In genomic region chr16:14586637-14587036, GRCh38 we compare ENCODE assay signal across 18 cellular contexts. TPM values are rescaled to one million over a fixed set of nuclear protein-coding genes. Genes with fewer than 3 reads are reported as not detected.
DNase-seq lines count a peak whose midpoint lies in the region; ATAC-seq and TF ChIP-seq lines count a peak whose summit lies in the region.
"Had no signal": no experiment of that assay in that cellular context is flagged by ENCODE, and none has a peak within 500 bp of the region (broad histone marks: within the 10 kb centered on the region; RNA-seq: fewer than 3 reads in every experiment).

No MANE protein-coding gene starts in this region.

- H3K36me3 ChIP-seq in SK-N-SH (replicated peaks in 1 of 2; ENCODE audit: control insufficient read depth in 1 of 2, insufficient read depth in 2 of 2, low read length in 1 of 2) (peaks cover 62 to 63% of the 10 kb centered on the region in 2 experiments), HEK293 (ENCODE audit: control insufficient read depth in 2 of 2, insufficient read depth in 1 of 2, low read length in 2 of 2) (peaks cover 41 to 85% of the 10 kb centered on the region in 2 experiments), left lung (peaks cover 0 to 83% of the 10 kb centered on the region in 2 donors), tibial artery (peaks cover 61 to 83% (median 63%) of the 10 kb centered on the region in 3 donors)

- H3K4me1 ChIP-seq in SK-N-SH (ENCODE audit: control insufficient read depth in 1 of 2, insufficient read depth in 2 of 2, low read depth in 1 of 2, low read length in 1 of 2) (no peaks in the 10 kb centered on the region), HEK293 (ENCODE audit: control insufficient read depth, insufficient read depth, low read length) (no peaks in the 10 kb centered on the region), left lung (peaks cover 0 to 10% of the 10 kb centered on the region in 2 donors), tibial artery (no peaks in the 10 kb centered on the region)
- H3K4me1 ChIP-seq: BLaER1 had no signal

- DNase-seq in SK-N-SH: no peak
- no peak for DNase-seq in left lung
- DNase-seq in tibial artery: no peak
- no peak for DNase-seq in nucleus accumbens (lab: John Stamatoyannopoulos, UW)
- DNase-seq: CD4-positive, alpha-beta memory T cell; DMS153; H7; NCI-H1105; NCI-H1694 treated with DMSO at 0.1 percent for 48 hours; NCI-H2171; NCI-H446; NK-92 treated with Interleukin-12 subunit alpha and Interleukin-12 subunit beta, amount 100 ng/mL, for 24 hours had no signal

- no peaks in the 10 kb centered on the region for H3K9me2 ChIP-seq in SK-N-SH

- H3K9me3 ChIP-seq in SK-N-SH (no peaks in the 10 kb centered on the region), HEK293 (ENCODE audit: control insufficient read depth, insufficient read depth, low read depth, low read length) (no peaks in the 10 kb centered on the region), left lung (no peaks in the 10 kb centered on the region), tibial artery (no peaks in the 10 kb centered on the region)
- H3K9me3 ChIP-seq: BLaER1 had no signal

- no peak overlapping the region for H2AFZ ChIP-seq in SK-N-SH (ENCODE audit: low read depth)

- TF ChIP-seq CTCF in SK-N-SH (IDR thresholded peaks at IDR 0.05): no peak
- TF ChIP-seq CTCF in HEK293 (tag by site-specific recombination; IDR thresholded peaks at IDR 0.05): no peak
- no peak for TF ChIP-seq CTCF in VCaP (conservative IDR thresholded peaks at IDR 0.05)
- TF ChIP-seq CTCF in left lung (IDR thresholded peaks at IDR 0.05): no peak
- no peak for TF ChIP-seq CTCF in tibial artery (IDR thresholded peaks at IDR 0.05)

- CTCF ChIA-PET in SK-N-SH (lab: Yijun Ruan, JAX): interaction anchor here (1.1 kb wide), 1 partner anchor 10 kb away, joined by 3 read pairs; no protein-coding TSS in a partner anchor
- CTCF ChIA-PET in HEK293 (lab: Yijun Ruan, JAX): interaction anchor here (0.7 to 1.2 kb wide), 2 partner anchors 9 to 13 kb away, joined by 3 to 5 read pairs; no protein-coding TSS in a partner anchor

- H3K27me3 ChIP-seq in SK-N-SH (ENCODE audit: insufficient read depth): no peaks in the 10 kb centered on the region
- no peaks in the 10 kb centered on the region for H3K27me3 ChIP-seq in left lung
- H3K27me3 ChIP-seq in tibial artery: no peaks in the 10 kb centered on the region
- H3K27me3 ChIP-seq: BLaER1 had no signal

- TF ChIP-seq EP300 in SK-N-SH (IDR thresholded peaks at IDR 0.05; ENCODE audit: borderline replicate concordance in 1 of 2, low read depth in 1 of 2, low read length in 1 of 2): no peak

- TF ChIP-seq RAD21 in SK-N-SH (IDR thresholded peaks at IDR 0.05; ENCODE audit: low read length): no peak

- 95% methylated on average over 1 of the region's 1 CpG for WGBS in SK-N-SH (ENCODE audit: low lambda C conversion rate)

- H3K27ac ChIP-seq in SK-N-SH (ENCODE audit: low read depth in 2 of 2, low read length in 1 of 2): no peak overlapping the region
- H3K27ac ChIP-seq in HEK293 (ENCODE audit: extremely low read depth, low read depth, low read length): no peak overlapping the region
- H3K27ac ChIP-seq in VCaP: peak overlapping the region; percentile 55
- H3K27ac ChIP-seq in left lung: no peak overlapping the region
- H3K27ac ChIP-seq in tibial artery: no peak overlapping the region
- H3K27ac ChIP-seq: BLaER1 had no signal

- intact Hi-C loops in left lung (cut with DNase I) (no loop called here), tibial artery (cut with DNase I; ENCODE audit: low total_unique reads) (no loop called here)

- H3K79me2 ChIP-seq in SK-N-SH (ENCODE audit: insufficient read depth): no peaks in the 10 kb centered on the region

- no peaks in the 10 kb centered on the region for H4K20me1 ChIP-seq in SK-N-SH (ENCODE audit: insufficient read depth)
- H4K20me1 ChIP-seq: BLaER1 had no signal

- ATAC-seq in SK-N-SH treated with all-trans-retinoic acid at 6 μM for 48 hours (no peak), left lung (peak; percentile 51), GM21515 (IDR thresholded peaks at IDR 0.05; ENCODE audit: unreplicated experiment) (no peak)
- ATAC-seq: Right ventricle myocardium inferior had no signal

- no peak overlapping the region for H3K9ac ChIP-seq in SK-N-SH
- H3K9ac ChIP-seq: BLaER1 had no signal

- POLR2A ChIA-PET in SK-N-SH (lab: Yijun Ruan, JAX): no interaction called here
- POLR2A ChIA-PET in HEK293 (lab: Yijun Ruan, JAX): interaction anchor here (0.5 kb wide), 1 partner anchor 431 kb away, joined by 3 read pairs; no protein-coding TSS in a partner anchor

- no peaks in the 10 kb centered on the region for H3F3A ChIP-seq in SK-N-SH (replicated peaks; ENCODE audit: insufficient read depth)

- no peak overlapping the region for H3K4me2 ChIP-seq in SK-N-SH
- H3K4me2 ChIP-seq: BLaER1 had no signal

- H3K4me3 ChIP-seq in SK-N-SH (ENCODE audit: low read depth in 2 of 2, low read length in 1 of 2) (no peak overlapping the region), HEK293 (ENCODE audit: low read depth, low read length) (no peak overlapping the region), left lung (no peak overlapping the region), tibial artery (no peak overlapping the region)
- H3K4me3 ChIP-seq: BLaER1 had no signal

TF ChIP-seq in SK-N-SH treated with all-trans-retinoic acid at 6 μM for 48 hours, 23 proteins besides CTCF, POLR2A, EP300 and RAD21:
- TF ChIP-seq PPARA (CRISPR knock-in tag; IDR thresholded peaks at IDR 0.05; ENCODE audit: borderline replicate concordance): no peak
- TF ChIP-seq ZNF70 (CRISPR knock-in tag; IDR thresholded peaks at IDR 0.05): peak; percentile 70
- no peak for TF ChIP-seq ARNTL (CRISPR knock-in tag; IDR thresholded peaks at IDR 0.05; ENCODE audit: borderline replicate concordance, low read depth)
- TF ChIP-seq RARB (CRISPR knock-in tag; IDR thresholded peaks at IDR 0.05): no peak
- no peak for TF ChIP-seq CSDC2 (CRISPR knock-in tag; IDR thresholded peaks at IDR 0.05)
TF ChIP-seq in SK-N-SH treated with all-trans-retinoic acid at 6 μM for 48 hours: peak in this region for 1.

TF ChIP-seq in SK-N-SH, 30 proteins besides CTCF, POLR2A, EP300 and RAD21 (continues in another document):
- TF ChIP-seq REST (IDR thresholded peaks at IDR 0.05; ENCODE audit: low read depth, low read length) (no peak), NRF1 (IDR thresholded peaks at IDR 0.05; ENCODE audit: low read depth, low read length) (no peak), RFX5 (IDR thresholded peaks at IDR 0.05; ENCODE audit: low read length) (no peak)

TF ChIP-seq in HEK293, 187 proteins besides CTCF, POLR2A, EP300 and RAD21:
- no peak for TF ChIP-seq ZNF169 (tag by site-specific recombination; IDR thresholded peaks at IDR 0.05)
- TF ChIP-seq ZNF280C (tag by site-specific recombination; IDR thresholded peaks at IDR 0.05): no peak
- no peak for TF ChIP-seq ZNF48 (tag by site-specific recombination; IDR thresholded peaks at IDR 0.05)
- TF ChIP-seq ZNF19 (tag by site-specific recombination; IDR thresholded peaks at IDR 0.05; ENCODE audit: low read depth): no peak
- TF ChIP-seq, protein P1, sequence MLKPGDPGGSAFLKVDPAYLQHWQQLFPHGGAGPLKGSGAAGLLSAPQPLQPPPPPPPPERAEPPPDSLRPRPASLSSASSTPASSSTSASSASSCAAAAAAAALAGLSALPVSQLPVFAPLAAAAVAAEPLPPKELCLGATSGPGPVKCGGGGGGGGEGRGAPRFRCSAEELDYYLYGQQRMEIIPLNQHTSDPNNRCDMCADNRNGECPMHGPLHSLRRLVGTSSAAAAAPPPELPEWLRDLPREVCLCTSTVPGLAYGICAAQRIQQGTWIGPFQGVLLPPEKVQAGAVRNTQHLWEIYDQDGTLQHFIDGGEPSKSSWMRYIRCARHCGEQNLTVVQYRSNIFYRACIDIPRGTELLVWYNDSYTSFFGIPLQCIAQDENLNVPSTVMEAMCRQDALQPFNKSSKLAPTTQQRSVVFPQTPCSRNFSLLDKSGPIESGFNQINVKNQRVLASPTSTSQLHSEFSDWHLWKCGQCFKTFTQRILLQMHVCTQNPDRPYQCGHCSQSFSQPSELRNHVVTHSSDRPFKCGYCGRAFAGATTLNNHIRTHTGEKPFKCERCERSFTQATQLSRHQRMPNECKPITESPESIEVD (tag by site-specific recombination; IDR thresholded peaks at IDR 0.05): peak; percentile 46; the same call in 1 of the 2 replicates
- no peak for TF ChIP-seq ELK4 (IDR thresholded peaks at IDR 0.05; ENCODE audit: borderline replicate concordance, low read depth, low read length)

RNA-seq across cellular contexts. Expression of gene PARN, which starts 43.4 kb away (rescaled TPM):
- polyA plus RNA-seq in SK-N-SH (2012; rRNA removed): 20.5 and 24.6 TPM in 2 replicates
- 26.8 and 31.7 TPM in 2 replicates for polyA plus RNA-seq in SK-N-SH (2012; cell fraction: cytosol; rRNA removed)
- 29.1 and 33.5 TPM in 2 replicates for polyA plus RNA-seq in SK-N-SH (2012; cell fraction: nucleus; rRNA removed)
- 10 to 100 TPM; 30.0 to 37.9 TPM for total RNA-seq in left lung

RNA-seq across cellular contexts. Expression of gene BFAR, which starts 46.1 kb away (rescaled TPM):
- polyA plus RNA-seq in SK-N-SH (2012; rRNA removed): 48.3 and 67.5 TPM in 2 replicates
- 66.9 and 70.9 TPM in 2 replicates for polyA plus RNA-seq in SK-N-SH (2012; cell fraction: cytosol; rRNA removed)
- 22.5 and 37.6 TPM in 2 replicates for polyA plus RNA-seq in SK-N-SH (2012; cell fraction: nucleus; rRNA removed)
- 10 to 100 TPM; 74.3 to 76.2 TPM for total RNA-seq in left lung
